27 cellular contexts compared by ENCODE assay signal in the genomic region with DNA sequence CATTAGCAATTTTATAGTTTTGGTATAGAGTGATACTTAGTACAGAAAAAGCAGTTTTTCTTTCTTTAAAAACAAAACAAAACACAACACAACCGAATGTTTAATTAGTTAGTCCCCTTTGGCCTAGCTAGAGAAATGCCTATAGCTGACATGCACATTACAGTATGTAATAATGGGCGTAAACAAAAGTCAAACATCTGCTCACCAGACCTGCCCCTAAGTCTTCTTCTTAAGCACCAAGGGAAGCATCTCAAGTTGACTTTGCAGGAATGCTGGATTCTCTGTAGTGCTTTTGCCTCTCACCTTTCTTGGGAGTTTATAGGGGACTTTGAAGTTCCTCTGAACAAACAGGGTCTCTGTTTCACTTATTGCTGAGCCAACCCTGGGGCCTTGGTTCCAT.
"Had no signal": no experiment of that assay in that cellular context is flagged by ENCODE, and none has a peak within 500 bp of the region (broad histone marks: within the 10 kb centered on the region; RNA-seq: fewer than 3 reads in every experiment).

No MANE protein-coding gene starts in this region.

- H3K9me3 ChIP-seq: heart right ventricle had no signal

- H3K36me3 ChIP-seq: brain microvascular endothelial cell, heart right ventricle, WERI-Rb-1 had no signal

- ATAC-seq: activated CD4-positive, CD25-positive, alpha-beta regulatory T cell treated with anti-CD3 and anti-CD28 coated beads, Interleukin-2, amount 50 U/mL, for 24 hours; activated CD8-positive, alpha-beta T cell treated with anti-CD3 and anti-CD28 coated beads for 36 hours; activated T-cell treated with anti-CD3 and anti-CD28 coated beads, Interleukin-2, amount 50 U/mL, for 4 hours; activated T-helper 17 cell treated with anti-CD3 and anti-CD28 coated beads, Interleukin-2, amount 50 U/mL, for 72 hours; heart right ventricle; T-helper 17 cell had no signal

- H3K27ac ChIP-seq: brain microvascular endothelial cell, coronary artery, dorsolateral prefrontal cortex, heart right ventricle, hepatocyte, WERI-Rb-1 had no signal

- H3K4me3 ChIP-seq: coronary artery, dorsolateral prefrontal cortex, heart right ventricle, hepatocyte had no signal

- DNase-seq: activated B cell treated with CpG ODN at 0.5 μM for 24 hours; activated CD4-positive, alpha-beta T cell treated with anti-CD3 and anti-CD28 coated beads for 48 hours; activated CD4-positive, alpha-beta T cell treated with anti-CD3 and anti-CD28 coated beads, Interleukin-2, amount 50 U/mL, for 1 hour; activated CD4-positive, alpha-beta T cell treated with anti-CD3 and anti-CD28 coated beads, Interleukin-2, amount 50 U/mL, for 48 hours; activated CD8-positive, alpha-beta memory T cell treated with anti-CD3 and anti-CD28 coated beads for 24 hours; activated CD8-positive, alpha-beta T cell treated with anti-CD3 and anti-CD28 coated beads for 36 hours; activated effector memory CD4-positive, alpha-beta T cell treated with Interleukin-2 at 50 U/mL for 16 hours; activated gamma-delta T cell treated with Interleukin-2 at 50 U/mL for 16 hours; activated naive CD4-positive, alpha-beta T cell treated with anti-CD3 and anti-CD28 coated beads, Interleukin-2, amount 50 U/mL, for 16 hours; activated naive CD4-positive, alpha-beta T cell treated with Interleukin-2 at 50 U/mL for 16 hours; activated T-cell treated with anti-CD3 and anti-CD28 coated beads, Interleukin-2, amount 50 U/mL, for 4 hours; amniotic stem cell; anterior cingulate cortex; brain microvascular endothelial cell; dorsolateral prefrontal cortex; effector memory CD4-positive, alpha-beta T cell; endodermal cell; glutamatergic neuron; heart right ventricle; T-helper 1 cell; T-helper 17 cell; T1000; WERI-Rb-1 had no signal
